ENCODE assay signal across 18 cellular contexts in genomic region chr4:99965674-99966350, GRCh38. TPM values are rescaled to one million over a fixed set of nuclear protein-coding genes. Genes with fewer than 3 reads are reported as not detected.
DNase-seq lines count a peak whose midpoint lies in the region; ATAC-seq lines count a peak whose summit lies in the region.
"Had no signal": no experiment of that assay in that cellular context is flagged by ENCODE, and none has a peak within 500 bp of the region (broad histone marks: within the 10 kb centered on the region; RNA-seq: fewer than 3 reads in every experiment).

No MANE protein-coding gene starts in this region.

- H3K9me3 Mint-ChIP-seq in CD4-positive, CD25-positive, alpha-beta regulatory T cell: peaks cover 0 to 2% (median 0%) of the 10 kb centered on the region in 7 donors
- H3K9me3 Mint-ChIP-seq in immature natural killer cell: peaks cover 0 to 2% (median 0%) of the 10 kb centered on the region in 6 donors
- H3K9me3 Mint-ChIP-seq: activated naive CD4-positive, alpha-beta T cell treated with anti-CD3 and anti-CD28 coated beads for 36 hours; activated T-cell treated with anti-CD3 and anti-CD28 coated beads, Interleukin-2, amount 50 U/mL, for 4 hours; IgD-negative memory B cell had no signal

- peak; percentile 64 to 75 for ATAC-seq in CD4-positive, CD25-positive, alpha-beta regulatory T cell (ENCODE audit: low read depth in 2 of 2)
- ATAC-seq in T-helper 17 cell: peak; percentile 90
- ATAC-seq in GM18520 (IDR thresholded peaks at IDR 0.05; ENCODE audit: unreplicated experiment): no peak
- no peak for ATAC-seq in HG02884 (IDR thresholded peaks at IDR 0.05; ENCODE audit: unreplicated experiment)
- ATAC-seq: activated T-cell treated with anti-CD3 and anti-CD28 coated beads, Interleukin-2, amount 50 U/mL, for 4 hours had no signal

- no peaks in the 10 kb centered on the region for H3K36me3 Mint-ChIP-seq in CD4-positive, CD25-positive, alpha-beta regulatory T cell
- peaks cover 2% of the 10 kb centered on the region for H3K36me3 Mint-ChIP-seq in T-helper 17 cell (ENCODE audit: low read depth)
- peaks cover 0 to 3% (median 0%) of the 10 kb centered on the region in 3 donors for H3K36me3 Mint-ChIP-seq in immature natural killer cell

- no peak overlapping the region for H3K27ac ChIP-seq in CD4-positive, CD25-positive, alpha-beta regulatory T cell (ENCODE audit: insufficient read depth, low read length, poor library complexity, severe bottlenecking)

- peaks cover 17 to 43% (median 24%) of the 10 kb centered on the region in 4 donors for H3K4me1 Mint-ChIP-seq in CD4-positive, CD25-positive, alpha-beta regulatory T cell
- H3K4me1 Mint-ChIP-seq in T-helper 17 cell: peaks cover 19% of the 10 kb centered on the region
- H3K4me1 Mint-ChIP-seq in immature natural killer cell: peaks cover 8 to 25% of the 10 kb centered on the region in 2 donors
- H3K4me1 Mint-ChIP-seq: IgD-negative memory B cell had no signal

- peaks cover 19% of the 10 kb centered on the region for H3K4me1 ChIP-seq in CD4-positive, CD25-positive, alpha-beta regulatory T cell (ENCODE audit: control insufficient read depth, insufficient read depth, low read length, poor library complexity, severe bottlenecking)

- peak in 2 of 3 donors; percentile 53 to 55 for DNase-seq in CD4-positive, CD25-positive, alpha-beta regulatory T cell
- peak; percentile 16 for DNase-seq in ELR (ENCODE audit: low read depth)
- DNase-seq in T-helper 17 cell: no peak
- peak in 1 of 3 donors; percentile 19 for DNase-seq in immature natural killer cell
- DNase-seq in activated CD4-positive, CD25-positive, alpha-beta regulatory T cell (lab: John Stamatoyannopoulos, UW): no peak
- no peak for DNase-seq in NCI-H82 treated with DMSO at 0.1 percent for 48 hours (lab: John Stamatoyannopoulos, UW; ENCODE audit: unreplicated experiment)
- DNase-seq: activated CD8-positive, alpha-beta memory T cell treated with anti-CD3 and anti-CD28 coated beads for 24 hours; activated naive CD4-positive, alpha-beta T cell treated with anti-CD3 and anti-CD28 coated beads for 36 hours; activated T-cell treated with anti-CD3 and anti-CD28 coated beads, Interleukin-2, amount 50 U/mL, for 4 hours; kidney glomerular epithelial cell; NCI-H1105 treated with DMSO at 0.1 percent for 48 hours; NCI-H2029; NCI-H2227 treated with DMSO at 0.1 percent for 48 hours; NCI-H748 treated with DMSO at 0.1 percent for 48 hours had no signal

- H3K36me3 ChIP-seq in CD4-positive, CD25-positive, alpha-beta regulatory T cell (ENCODE audit: control insufficient read depth, insufficient read depth, low read length): no peaks in the 10 kb centered on the region

- H3K4me3 ChIP-seq in CD4-positive, CD25-positive, alpha-beta regulatory T cell (ENCODE audit: low read depth, low read length): peak overlapping the region; percentile 69
- H3K4me3 ChIP-seq: lung had no signal

- no peaks in the 10 kb centered on the region for H3K9me3 ChIP-seq in CD4-positive, CD25-positive, alpha-beta regulatory T cell (ENCODE audit: control insufficient read depth in 2 of 2, low read length in 2 of 2)
- no peaks in the 10 kb centered on the region for H3K9me3 ChIP-seq in T-helper 17 cell (ENCODE audit: control insufficient read depth, low read length, poor library complexity, severe bottlenecking)

- H3K27me3 ChIP-seq in CD4-positive, CD25-positive, alpha-beta regulatory T cell (ENCODE audit: control insufficient read depth, insufficient read depth, low read length): no peaks in the 10 kb centered on the region

- H3K27ac Mint-ChIP-seq in CD4-positive, CD25-positive, alpha-beta regulatory T cell: peak overlapping the region in 1 of 3 donors; percentile 21
- no peak overlapping the region for H3K27ac Mint-ChIP-seq in T-helper 17 cell
- peak overlapping the region in 2 of 6 donors; percentile 14 to 37 for H3K27ac Mint-ChIP-seq in immature natural killer cell
- H3K27ac Mint-ChIP-seq: activated naive CD4-positive, alpha-beta T cell treated with anti-CD3 and anti-CD28 coated beads for 36 hours; IgD-negative memory B cell had no signal

- peak overlapping the region; percentile 40 to 76 (median 50) for H3K4me3 Mint-ChIP-seq in CD4-positive, CD25-positive, alpha-beta regulatory T cell
- H3K4me3 Mint-ChIP-seq in T-helper 17 cell (no peak overlapping the region), immature natural killer cell (peak overlapping the region in 4 of 5 donors; percentile 12 to 61 (median 16))
- H3K4me3 Mint-ChIP-seq: activated naive CD4-positive, alpha-beta T cell treated with anti-CD3 and anti-CD28 coated beads for 36 hours; activated T-cell treated with anti-CD3 and anti-CD28 coated beads, Interleukin-2, amount 50 U/mL, for 4 hours; IgD-negative memory B cell had no signal

- peaks cover 13% of the 10 kb centered on the region for H3K27me3 Mint-ChIP-seq in CD4-positive, CD25-positive, alpha-beta regulatory T cell
- H3K27me3 Mint-ChIP-seq in T-helper 17 cell (no peaks in the 10 kb centered on the region), immature natural killer cell (ENCODE audit: low read depth in 3 of 3) (peaks cover 0 to 2% (median 0%) of the 10 kb centered on the region in 3 donors)
- H3K27me3 Mint-ChIP-seq: IgD-negative memory B cell had no signal

RNA-seq across cellular contexts. Expression of gene H2AZ1, which starts 15.7 kb away (rescaled TPM):
- 143 TPM for total RNA-seq in CD4-positive, CD25-positive, alpha-beta regulatory T cell
- 100 to 1,000 TPM; 468 to 637 (median 518) TPM for polyA plus RNA-seq in CD4-positive, CD25-positive, alpha-beta regulatory T cell
- total RNA-seq in T-helper 17 cell: 100 to 1,000 TPM; 105 to 107 TPM
- polyA plus RNA-seq in immature natural killer cell: 100 to 1,000 TPM; 375 to 574 (median 414) TPM

RNA-seq across cellular contexts. Expression of gene DNAJB14, which starts 19.4 kb away (rescaled TPM):
- total RNA-seq in CD4-positive, CD25-positive, alpha-beta regulatory T cell: 66.1 TPM
- 10 to 100 TPM; 50.3 to 58.4 (median 53.0) TPM for polyA plus RNA-seq in CD4-positive, CD25-positive, alpha-beta regulatory T cell
- total RNA-seq in T-helper 17 cell: 10 to 100 TPM; 52.1 to 58.7 TPM
- polyA plus RNA-seq in immature natural killer cell: 10 to 100 TPM; 48.4 to 83.0 (median 53.4) TPM

Comparison
In these comparisons a context has a peak if more than half of its experiments do, and no peak if none do; other contexts are left out.
1. ATAC-seq: peak in CD4-positive, CD25-positive, alpha-beta regulatory T cell (2 of 2) and T-helper 17 cell (single experiment); none in GM18520 (single experiment) and HG02884 (single experiment).
2. DNase-seq: peak in CD4-positive, CD25-positive, alpha-beta regulatory T cell (2 of 3) and ELR (single experiment); none in T-helper 17 cell (0 of 3), activated CD4-positive, CD25-positive, alpha-beta regulatory T cell (0 of 4) and NCI-H82 treated with DMSO at 0.1 percent for 48 hours (single experiment).